Comparison of ENCODE assay signal across 1 cellular context in the genomic region with DNA sequence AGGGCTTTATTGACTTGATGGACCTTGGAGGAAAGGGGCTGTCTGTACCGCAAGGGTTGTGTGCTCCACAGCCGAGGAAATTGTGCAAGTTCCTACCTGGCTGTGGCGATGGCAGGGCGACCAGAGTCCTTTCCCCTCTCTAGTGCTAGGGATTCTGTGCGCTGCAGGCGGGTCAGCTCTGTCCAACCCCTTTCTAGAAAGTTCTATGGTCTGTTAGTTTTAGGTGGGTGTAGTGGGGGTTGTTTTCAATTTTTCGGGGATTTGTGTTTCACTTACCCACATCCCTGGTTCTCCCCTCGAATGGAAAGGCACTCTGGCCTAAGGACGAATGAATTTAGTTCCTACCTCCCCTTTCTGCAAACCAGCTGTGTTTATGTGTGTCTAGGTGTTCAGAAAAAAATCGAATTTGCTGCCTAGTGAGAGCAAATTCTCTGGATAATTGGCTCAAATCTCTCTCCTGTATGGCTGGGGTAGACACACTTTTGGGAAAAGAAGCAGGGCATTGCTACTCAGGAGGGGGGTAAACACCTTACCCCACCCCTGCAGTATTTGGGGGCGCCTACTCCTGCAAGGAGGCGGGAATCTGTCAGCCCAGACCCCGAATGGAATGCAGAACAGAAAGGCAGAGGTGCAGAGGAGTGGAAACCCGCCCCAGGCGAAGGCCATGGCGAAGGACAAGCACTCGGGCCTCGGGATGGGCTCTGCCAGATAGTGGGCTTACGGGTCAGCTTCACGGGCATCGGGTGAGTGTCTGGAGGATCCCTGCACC.
TF ChIP-seq lines count a peak whose summit lies in the region.

No MANE protein-coding gene starts in this region.

TF ChIP-seq in GM23338, 12 proteins besides CTCF, POLR2A, EP300 and RAD21:
- TF ChIP-seq POLR2AphosphoS5 (IDR thresholded peaks at IDR 0.05; ENCODE audit: low read depth) (no peak), EZH2 (IDR thresholded peaks at IDR 0.05; ENCODE audit: low read depth, unreplicated experiment) (peak; percentile 90)
